Comparison of ENCODE assay signal across 28 cellular contexts in genomic region chr7:148863324-148863723, GRCh38. TPM values are rescaled to one million over a fixed set of nuclear protein-coding genes. Genes with fewer than 3 reads are reported as not detected.
A peak's percentile ranks its signal among the peaks of the same experiment; 100 is the strongest.
DNase-seq lines count a peak whose midpoint lies in the region; ATAC-seq and TF ChIP-seq lines count a peak whose summit lies in the region.
"Had no signal": no experiment of that assay in that cellular context is flagged by ENCODE, and none has a peak within 500 bp of the region (broad histone marks: within the 10 kb centered on the region; RNA-seq: fewer than 3 reads in every experiment).

No MANE protein-coding gene starts in this region.

- ATAC-seq in activated naive CD4-positive, alpha-beta T cell treated with anti-CD3 and anti-CD28 coated beads, Interleukin-2, amount 50 U/mL, for 72 hours, result no peak
- ATAC-seq: activated CD8-positive, alpha-beta memory T cell treated with anti-CD3 and anti-CD28 coated beads, Interleukin-2, amount 10 ng/mL, durations not matched to agents 7 days and 5 days; naive thymus-derived CD4-positive, alpha-beta T cell; pancreas had no signal

- H3K9me2 ChIP-seq in Karpas-422 (replicated peaks; ENCODE audit: insufficient read depth, low read length), result no peaks in the 10 kb centered on the region

- H4K20me1 ChIP-seq in Karpas-422 (ENCODE audit: insufficient read depth, low read depth, low read length), result no peaks in the 10 kb centered on the region; the same call in 1 of the 2 replicates

- in situ Hi-C loops in KBM-7 (cut with MboI; ENCODE audit: low pct_unique_long_range_greater_than_20kb, low sequenced_read_pairs), result no loop called here

- peak overlapping the region; percentile 42 for H3K4me2 ChIP-seq in Karpas-422 (ENCODE audit: low read depth, low read length, poor library complexity, severe bottlenecking)
- H3K4me2 ChIP-seq: hepatocyte had no signal

- H3K79me2 ChIP-seq in Karpas-422 (ENCODE audit: low read length), result peaks cover 98% of the 10 kb centered on the region

- peak overlapping the region; percentile 19 for H3K4me3 Mint-ChIP-seq in activated naive CD4-positive, alpha-beta T cell treated with anti-CD3 and anti-CD28 coated beads, Interleukin-2, amount 50 U/mL, for 24 hours
- H3K4me3 Mint-ChIP-seq in activated T-helper 1 cell treated with anti-CD3 and anti-CD28 coated beads, Interleukin-12 subunit alpha, Interleukin-12 subunit beta, Interleukin-2, Interleukin-4 antibody, amounts not matched to agents 30 ng/mL and 10 ng/mL and 1 ng/mL, durations not matched to agents 14 hours and 24 hours and 36 hours, result no peak overlapping the region
- peak overlapping the region; percentile 11 for H3K4me3 Mint-ChIP-seq in progenitor cell of endocrine pancreas (ENCODE audit: low read depth)
- H3K4me3 Mint-ChIP-seq: activated CD8-positive, alpha-beta memory T cell treated with anti-CD3 and anti-CD28 coated beads, Interleukin-2, amount 10 ng/mL, durations not matched to agents 7 days and 5 days; H9; mesothelial cell of epicardium; naive thymus-derived CD4-positive, alpha-beta T cell had no signal

- TF ChIP-seq CTCF in progenitor cell of endocrine pancreas (IDR thresholded peaks at IDR 0.05; ENCODE audit: unreplicated experiment), result no peak

- H3K9ac ChIP-seq in Karpas-422 (ENCODE audit: low read length), result peak overlapping the region; percentile 24

- no peak overlapping the region for H3K4me3 ChIP-seq in Karpas-422 (ENCODE audit: low read length)
- H3K4me3 ChIP-seq: colonic mucosa, esophagus muscularis mucosa, hepatocyte, left ventricle myocardium inferior, pancreas, right atrium auricular region, testis, vagina had no signal

- peak overlapping the region; percentile 11 for H3K27ac Mint-ChIP-seq in activated naive CD4-positive, alpha-beta T cell treated with anti-CD3 and anti-CD28 coated beads, Interleukin-2, amount 50 U/mL, for 24 hours
- no peak overlapping the region for H3K27ac Mint-ChIP-seq in activated naive CD4-positive, alpha-beta T cell treated with anti-CD3 and anti-CD28 coated beads, Interleukin-2, amount 50 U/mL, for 72 hours
- peak overlapping the region; percentile 55 for H3K27ac Mint-ChIP-seq in activated T-helper 1 cell treated with anti-CD3 and anti-CD28 coated beads, Interleukin-12 subunit alpha, Interleukin-12 subunit beta, Interleukin-2, Interleukin-4 antibody, amounts not matched to agents 30 ng/mL and 10 ng/mL and 1 ng/mL, durations not matched to agents 14 hours and 24 hours and 36 hours
- H3K27ac Mint-ChIP-seq in progenitor cell of endocrine pancreas, result peak overlapping the region; percentile 78
- H3K27ac Mint-ChIP-seq: activated CD8-positive, alpha-beta memory T cell treated with anti-CD3 and anti-CD28 coated beads, Interleukin-2, amount 10 ng/mL, durations not matched to agents 7 days and 5 days had no signal

- DNase-seq in activated naive CD4-positive, alpha-beta T cell treated with anti-CD3 and anti-CD28 coated beads, Interleukin-2, amount 50 U/mL, for 72 hours (ENCODE audit: low spot score in 2 of 2), result no peak
- DNase-seq in Karpas-422, result no peak
- DNase-seq in activated T-helper 1 cell treated with anti-CD3 and anti-CD28 coated beads, Interleukin-12 subunit alpha, Interleukin-12 subunit beta, Interleukin-2, Interleukin-4 antibody, amounts not matched to agents 30 ng/mL and 10 ng/mL and 1 ng/mL, durations not matched to agents 14 hours and 24 hours and 36 hours (ENCODE audit: low spot score), result no peak
- no peak for DNase-seq in progenitor cell of endocrine pancreas (ENCODE audit: low spot score, unreplicated experiment)
- DNase-seq in KBM-7, result no peak
- DNase-seq in islet precursor cell, result no peak
- DNase-seq: activated CD4-positive, alpha-beta T cell treated with anti-CD3 and anti-CD28 coated beads for 48 hours; activated CD8-positive, alpha-beta memory T cell treated with anti-CD3 and anti-CD28 coated beads, Interleukin-2, amount 10 ng/mL, durations not matched to agents 7 days and 5 days; activated effector memory CD4-positive, alpha-beta T cell treated with Interleukin-2 at 50 U/mL for 16 hours; amygdala; colonic mucosa; DMS 273 treated with DMSO at 0.1 percent for 48 hours; H9; left ventricle myocardium inferior; naive thymus-derived CD4-positive, alpha-beta T cell; NCI-H1048; NCI-H187 treated with DMSO at 0.1 percent for 48 hours; pancreas; stimulated activated CD4-positive, alpha-beta T cell treated with anti-CD3 and anti-CD28 coated beads, Interleukin-12 subunit alpha, Interleukin-12 subunit beta, amount 100 ng/mL, for 4 hours; stimulated activated CD4-positive, alpha-beta T cell treated with anti-CD3 and anti-CD28 coated beads, Interleukin-4, amount 100 ng/mL, for 24 hours; stimulated activated naive CD4-positive, alpha-beta T cell; testis had no signal

- H3K9me3 ChIP-seq in Karpas-422 (ENCODE audit: low read length), result no peaks in the 10 kb centered on the region
- H3K9me3 ChIP-seq: colonic mucosa, pancreas, right atrium auricular region, testis, vagina had no signal

- H3K36me3 Mint-ChIP-seq in activated naive CD4-positive, alpha-beta T cell treated with anti-CD3 and anti-CD28 coated beads, Interleukin-2, amount 50 U/mL, for 24 hours, result peaks cover 13% of the 10 kb centered on the region
- H3K36me3 Mint-ChIP-seq in activated naive CD4-positive, alpha-beta T cell treated with anti-CD3 and anti-CD28 coated beads, Interleukin-2, amount 50 U/mL, for 72 hours, result peaks cover 9 to 17% of the 10 kb centered on the region in 2 donors
- H3K36me3 Mint-ChIP-seq in activated T-helper 1 cell treated with anti-CD3 and anti-CD28 coated beads, Interleukin-12 subunit alpha, Interleukin-12 subunit beta, Interleukin-2, Interleukin-4 antibody, amounts not matched to agents 30 ng/mL and 10 ng/mL and 1 ng/mL, durations not matched to agents 14 hours and 24 hours and 36 hours (ENCODE audit: low read depth), result peaks cover 20% of the 10 kb centered on the region
- peaks cover 4% of the 10 kb centered on the region for H3K36me3 Mint-ChIP-seq in progenitor cell of endocrine pancreas (ENCODE audit: insufficient read depth)

- peaks cover 9% of the 10 kb centered on the region for H3K9me3 Mint-ChIP-seq in activated naive CD4-positive, alpha-beta T cell treated with anti-CD3 and anti-CD28 coated beads, Interleukin-2, amount 50 U/mL, for 24 hours
- peaks cover 0 to 8% of the 10 kb centered on the region in 2 donors for H3K9me3 Mint-ChIP-seq in activated naive CD4-positive, alpha-beta T cell treated with anti-CD3 and anti-CD28 coated beads, Interleukin-2, amount 50 U/mL, for 72 hours
- H3K9me3 Mint-ChIP-seq in activated T-helper 1 cell treated with anti-CD3 and anti-CD28 coated beads, Interleukin-12 subunit alpha, Interleukin-12 subunit beta, Interleukin-2, Interleukin-4 antibody, amounts not matched to agents 30 ng/mL and 10 ng/mL and 1 ng/mL, durations not matched to agents 14 hours and 24 hours and 36 hours, result peaks cover 11% of the 10 kb centered on the region
- peaks cover 8% of the 10 kb centered on the region for H3K9me3 Mint-ChIP-seq in progenitor cell of endocrine pancreas (ENCODE audit: low read depth)

- H3K4me1 Mint-ChIP-seq in activated naive CD4-positive, alpha-beta T cell treated with anti-CD3 and anti-CD28 coated beads, Interleukin-2, amount 50 U/mL, for 24 hours, result peaks cover 54% of the 10 kb centered on the region
- peaks cover 50% of the 10 kb centered on the region for H3K4me1 Mint-ChIP-seq in activated T-helper 1 cell treated with anti-CD3 and anti-CD28 coated beads, Interleukin-12 subunit alpha, Interleukin-12 subunit beta, Interleukin-2, Interleukin-4 antibody, amounts not matched to agents 30 ng/mL and 10 ng/mL and 1 ng/mL, durations not matched to agents 14 hours and 24 hours and 36 hours (ENCODE audit: low read depth)
- peaks cover 37% of the 10 kb centered on the region for H3K4me1 Mint-ChIP-seq in progenitor cell of endocrine pancreas (ENCODE audit: low read depth)

- peaks cover 81% of the 10 kb centered on the region for H3K4me1 ChIP-seq in Karpas-422 (ENCODE audit: low read length)
- H3K4me1 ChIP-seq: colonic mucosa, esophagus muscularis mucosa, left ventricle myocardium inferior, pancreas, right atrium auricular region, vagina had no signal

- H3K27me3 Mint-ChIP-seq in activated naive CD4-positive, alpha-beta T cell treated with anti-CD3 and anti-CD28 coated beads, Interleukin-2, amount 50 U/mL, for 24 hours, result no peaks in the 10 kb centered on the region
- no peaks in the 10 kb centered on the region for H3K27me3 Mint-ChIP-seq in activated T-helper 1 cell treated with anti-CD3 and anti-CD28 coated beads, Interleukin-12 subunit alpha, Interleukin-12 subunit beta, Interleukin-2, Interleukin-4 antibody, amounts not matched to agents 30 ng/mL and 10 ng/mL and 1 ng/mL, durations not matched to agents 14 hours and 24 hours and 36 hours (ENCODE audit: insufficient read depth)
- H3K27me3 Mint-ChIP-seq in progenitor cell of endocrine pancreas, result no peaks in the 10 kb centered on the region
- H3K27me3 Mint-ChIP-seq: activated CD8-positive, alpha-beta memory T cell treated with anti-CD3 and anti-CD28 coated beads, Interleukin-2, amount 10 ng/mL, durations not matched to agents 7 days and 5 days; naive thymus-derived CD4-positive, alpha-beta T cell had no signal

- H3K27me3 ChIP-seq in Karpas-422 (ENCODE audit: low read length), result no peaks in the 10 kb centered on the region
- H3K27me3 ChIP-seq: colonic mucosa, esophagus muscularis mucosa, hepatocyte, pancreas, right atrium auricular region, testis, vagina had no signal

- H2AFZ ChIP-seq in Karpas-422 (ENCODE audit: low read length), result no peak overlapping the region
- H2AFZ ChIP-seq: hepatocyte had no signal

- H3K36me3 ChIP-seq in Karpas-422 (ENCODE audit: insufficient read depth, low read length), result no peaks in the 10 kb centered on the region
- H3K36me3 ChIP-seq: colonic mucosa, esophagus muscularis mucosa, left ventricle myocardium inferior, pancreas, right atrium auricular region, vagina had no signal

- intact Hi-C loops in activated T-helper 1 cell treated with anti-CD3 and anti-CD28 coated beads, Interleukin-12 subunit alpha, Interleukin-12 subunit beta, Interleukin-2, Interleukin-4 antibody, amounts not matched to agents 30 ng/mL and 10 ng/mL and 1 ng/mL, durations not matched to agents 14 hours and 24 hours and 36 hours (cut with micrococcal nuclease), result no loop called here

- peak overlapping the region; percentile 57 for H3K27ac ChIP-seq in Karpas-422 (ENCODE audit: low read length)
- H3K27ac ChIP-seq: colonic mucosa, esophagus muscularis mucosa, hepatocyte, left ventricle myocardium inferior, pancreas, right atrium auricular region, testis, vagina had no signal

RNA-seq across cellular contexts. Expression of gene EZH2, which starts 20.8 kb away (rescaled TPM):
- total RNA-seq in activated naive CD4-positive, alpha-beta T cell treated with anti-CD3 and anti-CD28 coated beads, Interleukin-2, amount 50 U/mL, for 72 hours, result 100 to 1,000 TPM; 106 to 171 TPM
- 53.3 and 57.3 TPM in 2 replicates for total RNA-seq in Karpas-422 (2014; rRNA removed; shearing (Covaris generic); ENCODE audit: low replicate concordance)
- 97.5 and 101 TPM in 2 replicates for total RNA-seq in activated T-helper 1 cell treated with anti-CD3 and anti-CD28 coated beads, Interleukin-12 subunit alpha, Interleukin-12 subunit beta, Interleukin-2, Interleukin-4 antibody, amounts not matched to agents 30 ng/mL and 10 ng/mL and 1 ng/mL, durations not matched to agents 14 hours and 24 hours and 36 hours
- total RNA-seq in progenitor cell of endocrine pancreas, result 56.6 and 57.6 TPM in 2 replicates

Comparison
In these comparisons a context has a peak if more than half of its experiments do, and no peak if none do; other contexts are left out.
1. H3K27ac Mint-ChIP-seq: peak in activated naive CD4-positive, alpha-beta T cell treated with anti-CD3 and anti-CD28 coated beads, Interleukin-2, amount 50 U/mL, for 24 hours (single experiment), activated T-helper 1 cell treated with anti-CD3 and anti-CD28 coated beads, Interleukin-12 subunit alpha, Interleukin-12 subunit beta, Interleukin-2, Interleukin-4 antibody, amounts not matched to agents 30 ng/mL and 10 ng/mL and 1 ng/mL, durations not matched to agents 14 hours and 24 hours and 36 hours (single experiment) and progenitor cell of endocrine pancreas (single experiment); none in activated naive CD4-positive, alpha-beta T cell treated with anti-CD3 and anti-CD28 coated beads, Interleukin-2, amount 50 U/mL, for 72 hours (0 of 2).